Comparison of ENCODE assay signal across 12 cellular contexts in genomic region chr5:45507174-45507573, GRCh38.
DNase-seq lines count a peak whose midpoint lies in the region; ATAC-seq, FAIRE-seq and TF ChIP-seq lines count a peak whose summit lies in the region.
"Had no signal": no experiment of that assay in that cellular context is flagged by ENCODE, and none has a peak within 500 bp of the region (broad histone marks: within the 10 kb centered on the region; RNA-seq: fewer than 3 reads in every experiment).

No MANE protein-coding gene starts in this region.

- H3K18ac ChIP-seq in H1 (ENCODE audit: extremely low read depth, low read length): no peak overlapping the region

- H3K9ac ChIP-seq in H1 (replicated peaks in 1 of 4; ENCODE audit: extremely low read depth in 1 of 4, low read depth in 3 of 4, low read length in 3 of 4): no peak overlapping the region

- H3K27me3 ChIP-seq in H1 (replicated peaks in 1 of 4; ENCODE audit: control insufficient read depth in 3 of 4, extremely low read depth in 1 of 4, insufficient read depth in 3 of 4, low read length in 3 of 4) (no peaks in the 10 kb centered on the region), pancreas (no peaks in the 10 kb centered on the region)

- FAIRE-seq in H1 (lab: Jason Lieb, UNC) (peak; percentile 19), pancreas (lab: Jason Lieb, UNC) (no peak)
- FAIRE-seq: bronchial epithelial cell had no signal

- no peak overlapping the region for H3K4ac ChIP-seq in H1 (replicated peaks; ENCODE audit: insufficient read length, low read depth, low read length)

- H3K4me1 ChIP-seq in H1 (replicated peaks in 1 of 4; ENCODE audit: control insufficient read depth in 3 of 4, insufficient read depth in 4 of 4, low read length in 3 of 4): no peaks in the 10 kb centered on the region
- H3K4me1 ChIP-seq in pancreas: no peaks in the 10 kb centered on the region

- TF ChIP-seq RAD21 in H1 (IDR thresholded peaks at IDR 0.05 in 1 of 2, conservative IDR thresholded peaks at IDR 0.05 in 1 of 2; ENCODE audit: low read depth in 2 of 2, low read length in 2 of 2): no peak

- no peak overlapping the region for H2AFZ ChIP-seq in H1 (ENCODE audit: low read length)

- H3K79me1 ChIP-seq in H1 (ENCODE audit: low read depth, low read length): no peaks in the 10 kb centered on the region

- no peak overlapping the region for H2AK5ac ChIP-seq in H1 (ENCODE audit: low read depth, low read length)

- TF ChIP-seq EP300 in H1 (IDR thresholded peaks at IDR 0.05; ENCODE audit: borderline replicate concordance in 1 of 2, low read depth in 2 of 2, low read length in 2 of 2): no peak

- TF ChIP-seq POLR2A in H1 (IDR thresholded peaks at IDR 0.05; ENCODE audit: control extremely low read depth in 1 of 2, low read depth in 2 of 2, low read length in 2 of 2): no peak

- peak; percentile 95 for DNase-seq in NCI-H1092 treated with DMSO at 0.1 percent for 48 hours (lab: John Stamatoyannopoulos, UW)
- DNase-seq in NCI-H2171 treated with DMSO at 0.1 percent for 48 hours (lab: John Stamatoyannopoulos, UW): peak; percentile 100
- DNase-seq in H1 (ENCODE audit: low read depth in 1 of 2, low spot score in 2 of 2): no peak
- DNase-seq in pancreas: peak in 1 of 6 donors; percentile 18
- DNase-seq in hepatic stellate cell (ENCODE audit: low spot score): no peak
- no peak for DNase-seq in stimulated activated naive CD8-positive, alpha-beta T cell treated with anti-CD3 and anti-CD28 coated beads, Interleukin-15, Interleukin-2, amounts not matched to agents 100 U/mL and 50 U/mL, for 24 hours
- DNase-seq: CD4-positive, alpha-beta memory T cell; nephron progenitor cell had no signal

- no peak overlapping the region for H2BK120ac ChIP-seq in H1 (replicated peaks; ENCODE audit: low read depth, low read length)

- H3K9me3 ChIP-seq in H1 (ENCODE audit: insufficient read depth in 2 of 2, low read depth in 1 of 2, low read length in 1 of 2) (no peaks in the 10 kb centered on the region), pancreas (no peaks in the 10 kb centered on the region)

- no peak overlapping the region for H3K4me3 ChIP-seq in H1 (ENCODE audit: extremely low read depth in 1 of 4, insufficient read depth in 2 of 4, low read depth in 3 of 4, low read length in 4 of 4)
- no peak overlapping the region for H3K4me3 ChIP-seq in pancreas
- H3K4me3 ChIP-seq: skin epidermis had no signal

- no peaks in the 10 kb centered on the region for H3K79me2 ChIP-seq in H1 (ENCODE audit: control insufficient read depth in 1 of 2, insufficient read depth in 2 of 2, low read length in 2 of 2)

- no peaks in the 10 kb centered on the region for H3K36me3 ChIP-seq in H1 (ENCODE audit: control insufficient read depth in 2 of 4, insufficient read depth in 4 of 4, low read length in 3 of 4)
- H3K36me3 ChIP-seq in pancreas: no peaks in the 10 kb centered on the region

- ATAC-seq in pancreas (peak in 3 of 4 donors; percentile 28 to 73 (median 57)), GM18861 (IDR thresholded peaks at IDR 0.05; ENCODE audit: unreplicated experiment) (no peak)
- ATAC-seq in stimulated activated naive CD8-positive, alpha-beta T cell treated with anti-CD3 and anti-CD28 coated beads, Interleukin-15, Interleukin-2, amounts not matched to agents 100 U/mL and 50 U/mL, for 24 hours: no peak
- ATAC-seq: left lobe of liver had no signal

- CTCF ChIA-PET in H1 (lab: Charles Lee; ENCODE audit: partially characterized antibody): interaction anchor here (0.6 to 1.3 kb wide), 3 partner anchors 12 to 555 kb away, joined by 3 to 4 read pairs (median 3); no protein-coding TSS in a partner anchor

- no peak overlapping the region for H2BK20ac ChIP-seq in H1 (ENCODE audit: low read length)

- H4K5ac ChIP-seq in H1 (ENCODE audit: insufficient read length, low read depth, low read length): no peak overlapping the region

- H2BK12ac ChIP-seq in H1 (ENCODE audit: low read depth, low read length): no peak overlapping the region

- H3K27ac ChIP-seq in H1 (ENCODE audit: low read depth, low read length) (no peak overlapping the region), pancreas (no peak overlapping the region)
- H3K27ac ChIP-seq: skin epidermis had no signal

- 95% methylated on average over 1 of the region's 1 CpG; no CpG with 5 or more reads in 1 of the 2 experiments for WGBS in H1 (ENCODE audit: extremely low coverage in 1 of 2, insufficient coverage in 1 of 2, insufficient read length in 1 of 2, insufficient replicate concordance in 2 of 2, low coverage in 1 of 2, low lambda C conversion rate in 2 of 2, missing lambda C conversion rate in 1 of 2), 2 experiments
- WGBS in pancreas, 2 donors: 65 to 70% methylated on average over 1 of the region's 1 CpG

- POLR2A ChIA-PET in H1 (lab: Charles Lee; ENCODE audit: partially characterized antibody): no interaction called here

- TF ChIP-seq CTCF in H1 (IDR thresholded peaks at IDR 0.05; ENCODE audit: control extremely low read depth in 1 of 3, insufficient read depth in 1 of 3, low read depth in 1 of 3, low read length in 3 of 3) (no peak), pancreas (IDR thresholded peaks at IDR 0.05) (no peak)

- H3K23ac ChIP-seq in H1 (ENCODE audit: insufficient read length): no peak overlapping the region

- no peak overlapping the region for H3K56ac ChIP-seq in H1 (replicated peaks; ENCODE audit: insufficient read length, low read depth, low read length)

- no peaks in the 10 kb centered on the region for H3K23me2 ChIP-seq in H1 (ENCODE audit: low read depth, low read length)

- H4K8ac ChIP-seq in H1 (ENCODE audit: extremely low read depth, insufficient read depth, low read length): no peak overlapping the region

- H3K4me2 ChIP-seq in H1 (ENCODE audit: insufficient read depth in 1 of 2, low read depth in 2 of 2, low read length in 2 of 2): no peak overlapping the region

- H2BK15ac ChIP-seq in H1 (ENCODE audit: low read length): no peak overlapping the region

- H4K20me1 ChIP-seq in H1 (replicated peaks in 1 of 2; ENCODE audit: control insufficient read depth in 1 of 2, insufficient read depth in 2 of 2, low read length in 2 of 2): no peaks in the 10 kb centered on the region

- H3K14ac ChIP-seq in H1 (ENCODE audit: insufficient read length): no peak overlapping the region

- H2BK5ac ChIP-seq in H1 (ENCODE audit: low read depth, low read length): no peak overlapping the region

- intact Hi-C loops in pancreas (cut with DNase I): no loop called here

- H4K91ac ChIP-seq in H1 (replicated peaks; ENCODE audit: insufficient read length, low read length): no peak overlapping the region

TF ChIP-seq in H1, 55 proteins besides CTCF, POLR2A, EP300 and RAD21 (continues in another document):
- TF ChIP-seq MAX (IDR thresholded peaks at IDR 0.05) (no peak), CREB1 (IDR thresholded peaks at IDR 0.05) (no peak), HDAC2 (IDR thresholded peaks at IDR 0.05; ENCODE audit: borderline replicate concordance in 1 of 2, low read depth in 2 of 2, low read length in 2 of 2) (no peak), E2F6 (IDR thresholded peaks at IDR 0.05) (no peak), ASH2L (IDR thresholded peaks at IDR 0.05; ENCODE audit: low read length) (no peak), GTF2F1 (IDR thresholded peaks at IDR 0.05; ENCODE audit: borderline replicate concordance, low read depth, low read length) (no peak), HDAC6 (IDR thresholded peaks at IDR 0.05; ENCODE audit: low read depth, low read length) (no peak)

Comparison
In these comparisons a context has a peak if more than half of its experiments do, and no peak if none do; other contexts are left out.
1. DNase-seq: peak in NCI-H1092 treated with DMSO at 0.1 percent for 48 hours (single experiment) and NCI-H2171 treated with DMSO at 0.1 percent for 48 hours (single experiment); none in H1 (0 of 2), hepatic stellate cell (single experiment) and stimulated activated naive CD8-positive, alpha-beta T cell treated with anti-CD3 and anti-CD28 coated beads, Interleukin-15, Interleukin-2, amounts not matched to agents 100 U/mL and 50 U/mL, for 24 hours (single experiment).
2. ATAC-seq: peak in pancreas (3 of 4); none in stimulated activated naive CD8-positive, alpha-beta T cell treated with anti-CD3 and anti-CD28 coated beads, Interleukin-15, Interleukin-2, amounts not matched to agents 100 U/mL and 50 U/mL, for 24 hours (single experiment) and GM18861 (single experiment).